Comparison of ENCODE assay signal across 23 cellular contexts in genomic region chr6:69988458-69989126, GRCh38.
DNase-seq lines count a peak whose midpoint lies in the region; ATAC-seq and TF ChIP-seq lines count a peak whose summit lies in the region.
"Had no signal": no experiment of that assay in that cellular context is flagged by ENCODE, and none has a peak within 500 bp of the region (broad histone marks: within the 10 kb centered on the region; RNA-seq: fewer than 3 reads in every experiment).

No MANE protein-coding gene starts in this region.

- no peaks in the 10 kb centered on the region for H3K36me3 ChIP-seq in smooth muscle cell (ENCODE audit: low read depth)
- no peaks in the 10 kb centered on the region for H3K36me3 ChIP-seq in WERI-Rb-1
- H3K36me3 ChIP-seq: neural progenitor cell had no signal

- H3K9me3 ChIP-seq in smooth muscle cell (replicated peaks; ENCODE audit: low read depth): no peaks in the 10 kb centered on the region
- no peaks in the 10 kb centered on the region for H3K9me3 ChIP-seq in WERI-Rb-1 (ENCODE audit: severe bottlenecking)

- WGBS in smooth muscle cell (ENCODE audit: low lambda C conversion rate): 74% methylated on average over 5 of the region's 5 CpGs

- H4K20me1 ChIP-seq in smooth muscle cell (ENCODE audit: low read depth): no peaks in the 10 kb centered on the region

- H3K36me3 Mint-ChIP-seq in activated B cell treated with CpG ODN at 0.5 μM for 24 hours (ENCODE audit: low read depth): peaks cover 28% of the 10 kb centered on the region
- H3K36me3 Mint-ChIP-seq: activated naive CD4-positive, alpha-beta T cell treated with anti-CD3 and anti-CD28 coated beads, Interleukin-2, amount 50 U/mL, for 72 hours; CD14-positive monocyte; neural progenitor cell had no signal

- no peak overlapping the region for H3K9ac ChIP-seq in smooth muscle cell (ENCODE audit: low read depth)
- H3K9ac ChIP-seq: neural progenitor cell had no signal

- intact Hi-C loops in activated B cell treated with CpG ODN at 0.5 μM for 24 hours (cut with micrococcal nuclease): no loop called here

- no peaks in the 10 kb centered on the region for H3K27me3 Mint-ChIP-seq in activated B cell treated with CpG ODN at 0.5 μM for 24 hours
- H3K27me3 Mint-ChIP-seq: progenitor cell of endocrine pancreas had no signal

- no peak for DNase-seq in activated B cell treated with CpG ODN at 0.5 μM for 24 hours
- DNase-seq in stimulated activated CD4-positive, alpha-beta T cell treated with anti-CD3 and anti-CD28 coated beads, Interleukin-1b, Interleukin-23, amount 100 ng/mL, for 48 hours: no peak
- DNase-seq in smooth muscle cell (lab: John Stamatoyannopoulos, UW; ENCODE audit: unreplicated experiment): no peak
- no peak for DNase-seq in WERI-Rb-1
- no peak for DNase-seq in HT-29 (ENCODE audit: low spot score)
- DNase-seq: activated CD4-positive, alpha-beta T cell treated with anti-CD3 and anti-CD28 coated beads for 36 hours; DMS 273 treated with DMSO at 0.1 percent for 48 hours; effector CD4-positive, alpha-beta T cell; erythroblast; foreskin keratinocyte; GOT3; NCI-H1417 treated with DMSO at 0.1 percent for 48 hours; NCI-H69; stimulated activated naive CD4-positive, alpha-beta T cell treated with Interleukin-2 at 50 U/mL for 16 hours; T1000 had no signal

- H3K27ac ChIP-seq in smooth muscle cell (ENCODE audit: low read depth) (no peak overlapping the region), WERI-Rb-1 (no peak overlapping the region)
- H3K27ac ChIP-seq: foreskin keratinocyte, neural progenitor cell had no signal

- H3K27ac Mint-ChIP-seq in activated B cell treated with CpG ODN at 0.5 μM for 24 hours: peak overlapping the region; percentile 75
- H3K27ac Mint-ChIP-seq: activated CD4-positive, alpha-beta T cell treated with anti-CD3 and anti-CD28 coated beads for 36 hours; activated naive CD4-positive, alpha-beta T cell treated with anti-CD3 and anti-CD28 coated beads, Interleukin-2, amount 50 U/mL, for 72 hours; CD14-positive monocyte; neural progenitor cell; progenitor cell of endocrine pancreas had no signal

- POLR2A ChIA-PET in activated B cell treated with CpG ODN at 0.5 μM for 24 hours (lab: Charles Lee): no interaction called here

- H3K4me1 ChIP-seq in smooth muscle cell (ENCODE audit: low read depth): no peaks in the 10 kb centered on the region
- H3K4me1 ChIP-seq: foreskin keratinocyte, neural progenitor cell had no signal

- H3K4me3 Mint-ChIP-seq in activated B cell treated with CpG ODN at 0.5 μM for 24 hours: no peak overlapping the region
- H3K4me3 Mint-ChIP-seq: activated CD4-positive, alpha-beta T cell treated with anti-CD3 and anti-CD28 coated beads for 36 hours; CD14-positive monocyte; central memory CD8-positive, alpha-beta T cell; neural progenitor cell had no signal

- H3K27me3 ChIP-seq in smooth muscle cell (ENCODE audit: low read depth) (no peaks in the 10 kb centered on the region), WERI-Rb-1 (ENCODE audit: insufficient read depth, low read depth, severe bottlenecking) (no peaks in the 10 kb centered on the region)
- H3K27me3 ChIP-seq: foreskin keratinocyte, neural progenitor cell had no signal

- TF ChIP-seq CTCF in activated B cell treated with CpG ODN at 0.5 μM for 24 hours (IDR thresholded peaks at IDR 0.05) (no peak), smooth muscle cell (IDR thresholded peaks at IDR 0.05; ENCODE audit: borderline replicate concordance, insufficient read depth, poor library complexity, severe bottlenecking) (no peak), WERI-Rb-1 (IDR thresholded peaks at IDR 0.05; ENCODE audit: low read depth, low read length) (no peak)

- peaks cover 40% of the 10 kb centered on the region for H3K4me1 Mint-ChIP-seq in activated B cell treated with CpG ODN at 0.5 μM for 24 hours
- H3K4me1 Mint-ChIP-seq: activated CD4-positive, alpha-beta T cell treated with anti-CD3 and anti-CD28 coated beads for 36 hours; CD14-positive monocyte; central memory CD8-positive, alpha-beta T cell; neural progenitor cell had no signal

- ATAC-seq in GM18511 (IDR thresholded peaks at IDR 0.05; ENCODE audit: unreplicated experiment): peak; percentile 66
- ATAC-seq in GM21576 (IDR thresholded peaks at IDR 0.05; ENCODE audit: unreplicated experiment): peak; percentile 51
- ATAC-seq in HG03103 (IDR thresholded peaks at IDR 0.05; ENCODE audit: low read depth, unreplicated experiment): peak; percentile 62
- ATAC-seq in activated B cell treated with CpG ODN at 0.5 μM for 24 hours (ENCODE audit: low read depth): no peak
- ATAC-seq: activated CD4-positive, alpha-beta T cell treated with anti-CD3 and anti-CD28 coated beads for 36 hours; activated naive CD4-positive, alpha-beta T cell treated with anti-CD3 and anti-CD28 coated beads, Interleukin-2, amount 50 U/mL, for 72 hours; foreskin keratinocyte had no signal

- peaks cover 6% of the 10 kb centered on the region for H3K9me3 Mint-ChIP-seq in activated B cell treated with CpG ODN at 0.5 μM for 24 hours
- H3K9me3 Mint-ChIP-seq: activated naive CD4-positive, alpha-beta T cell treated with anti-CD3 and anti-CD28 coated beads, Interleukin-2, amount 50 U/mL, for 72 hours; neural progenitor cell had no signal

- CTCF ChIA-PET in activated B cell treated with CpG ODN at 0.5 μM for 24 hours (lab: Charles Lee): no interaction called here

- H3K4me2 ChIP-seq in smooth muscle cell: no peak overlapping the region
- H3K4me2 ChIP-seq: neural progenitor cell had no signal

- no peak overlapping the region for H2AFZ ChIP-seq in smooth muscle cell (ENCODE audit: low read depth)

- H3K4me3 ChIP-seq in smooth muscle cell (no peak overlapping the region), WERI-Rb-1 (ENCODE audit: low read depth, low read length) (no peak overlapping the region)
- H3K4me3 ChIP-seq: neural progenitor cell had no signal

- no peaks in the 10 kb centered on the region for H3K79me2 ChIP-seq in smooth muscle cell (ENCODE audit: low read depth)

- H3F3A ChIP-seq in smooth muscle cell (ENCODE audit: low read depth): no peaks in the 10 kb centered on the region
